Comparison of ENCODE assay signal across 1 cellular context in the genomic region with DNA sequence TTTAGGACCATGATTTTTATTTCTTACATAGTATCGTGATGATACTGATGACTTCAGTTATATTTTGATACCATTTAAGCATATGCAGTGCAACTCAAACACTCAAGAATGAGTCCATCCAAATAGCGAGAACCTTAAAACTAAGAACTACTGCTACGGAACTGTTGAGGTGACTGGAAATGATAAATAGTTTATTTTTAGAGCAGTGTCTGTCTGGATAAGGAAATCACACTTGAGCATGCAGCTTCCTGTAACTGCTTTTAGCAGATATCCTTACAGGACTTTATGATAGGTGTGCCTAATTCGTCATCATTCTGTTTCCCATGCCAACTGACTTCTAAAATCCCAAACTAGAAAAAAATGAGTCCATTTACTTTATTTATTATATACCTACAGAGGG.
TF ChIP-seq lines count a peak whose summit lies in the region.

No MANE protein-coding gene starts in this region.

TF ChIP-seq in K562, 482 proteins besides CTCF, POLR2A, EP300 and RAD21 (continued from another document and continues in another):
- TF ChIP-seq CHD7 (IDR thresholded peaks at IDR 0.05; ENCODE audit: low read depth, low read length) (no peak), ZNF253 (CRISPR knock-in tag; conservative IDR thresholded peaks at IDR 0.05) (no peak), STAT5A (IDR thresholded peaks at IDR 0.05; ENCODE audit: borderline replicate concordance, low read length) (peak; percentile 97), TAL1 (IDR thresholded peaks at IDR 0.05) (peak; percentile 98), CREBBP (IDR thresholded peaks at IDR 0.05; ENCODE audit: low read depth, low read length) (no peak), MYBL2 (IDR thresholded peaks at IDR 0.05; ENCODE audit: low read depth) (no peak; the same call in 1 of the 2 replicates), MYBL2 (CRISPR knock-in tag; IDR thresholded peaks at IDR 0.05; ENCODE audit: borderline replicate concordance) (no peak), FOS (IDR thresholded peaks at IDR 0.05; ENCODE audit: extremely low read depth, insufficient read length) (no peak), ZNF239 (CRISPR knock-in tag; IDR thresholded peaks at IDR 0.05) (no peak; the same call in 1 of the 2 replicates), PCBP1 (IDR thresholded peaks at IDR 0.05; ENCODE audit: low read depth, low read length, poor library complexity, severe bottlenecking) (no peak), RB1 (IDR thresholded peaks at IDR 0.05; ENCODE audit: low read depth) (no peak), POLR2B (IDR thresholded peaks at IDR 0.05; ENCODE audit: low read depth, partially characterized antibody) (peak; percentile 74), TBP (optimal IDR thresholded peaks at IDR 0.05; ENCODE audit: low read depth, low read length) (peak; percentile 70), HDAC3 (IDR thresholded peaks at IDR 0.05; ENCODE audit: borderline replicate concordance, partially characterized antibody) (peak; percentile 96), TRIM24 (IDR thresholded peaks at IDR 0.05) (peak; percentile 74 to 90), MYNN (IDR thresholded peaks at IDR 0.05) (peak; percentile 82), MYNN (CRISPR knock-in tag; IDR thresholded peaks at IDR 0.05) (no peak), ZKSCAN8 (CRISPR knock-in tag; IDR thresholded peaks at IDR 0.05) (no peak; the same call in 1 of the 2 replicates), POLR2G (IDR thresholded peaks at IDR 0.05; ENCODE audit: low read depth, low read length) (peak; percentile 62), CBFA2T2 (conservative IDR thresholded peaks at IDR 0.05) (peak; percentile 98), RBFOX2 (IDR thresholded peaks at IDR 0.05; ENCODE audit: low read depth, low read length) (peak; percentile 67), SUPT5H (IDR thresholded peaks at IDR 0.05) (peak; percentile 83), RBM34 (IDR thresholded peaks at IDR 0.05; ENCODE audit: borderline replicate concordance, insufficient read depth, low read length) (no peak), ZBTB17 (CRISPR knock-in tag; IDR thresholded peaks at IDR 0.05) (0 out of 2 replicates have a peak, but pooled peaks have one; percentile 47), LCOR (CRISPR knock-in tag; IDR thresholded peaks at IDR 0.05) (peak; percentile 74), NCOA1 (IDR thresholded peaks at IDR 0.05; ENCODE audit: low read depth) (peak; percentile 93), SMAD4 (CRISPR knock-in tag; conservative IDR thresholded peaks at IDR 0.05) (peak; percentile 98), GTF2E2 (tag; IDR thresholded peaks at IDR 0.05) (peak; percentile 78; the same call in 1 of the 2 replicates), FOXM1 (IDR thresholded peaks at IDR 0.05; ENCODE audit: low read depth) (peak; percentile 96), FOXM1 (CRISPR knock-in tag; IDR thresholded peaks at IDR 0.05; ENCODE audit: low read depth) (no peak)
- TF ChIP-seq, protein P1, sequence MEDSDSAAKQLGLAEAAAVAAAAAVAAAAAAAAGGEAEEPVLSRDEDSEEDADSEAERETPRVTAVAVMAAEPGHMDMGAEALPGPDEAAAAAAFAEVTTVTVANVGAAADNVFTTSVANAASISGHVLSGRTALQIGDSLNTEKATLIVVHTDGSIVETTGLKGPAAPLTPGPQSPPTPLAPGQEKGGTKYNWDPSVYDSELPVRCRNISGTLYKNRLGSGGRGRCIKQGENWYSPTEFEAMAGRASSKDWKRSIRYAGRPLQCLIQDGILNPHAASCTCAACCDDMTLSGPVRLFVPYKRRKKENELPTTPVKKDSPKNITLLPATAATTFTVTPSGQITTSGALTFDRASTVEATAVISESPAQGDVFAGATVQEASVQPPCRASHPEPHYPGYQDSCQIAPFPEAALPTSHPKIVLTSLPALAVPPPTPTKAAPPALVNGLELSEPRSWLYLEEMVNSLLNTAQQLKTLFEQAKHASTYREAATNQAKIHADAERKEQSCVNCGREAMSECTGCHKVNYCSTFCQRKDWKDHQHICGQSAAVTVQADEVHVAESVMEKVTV (CRISPR knock-in tag; IDR thresholded peaks at IDR 0.05): 0 out of 2 replicates have a peak, but pooled peaks have one; percentile 5
- TF ChIP-seq, protein P2, sequence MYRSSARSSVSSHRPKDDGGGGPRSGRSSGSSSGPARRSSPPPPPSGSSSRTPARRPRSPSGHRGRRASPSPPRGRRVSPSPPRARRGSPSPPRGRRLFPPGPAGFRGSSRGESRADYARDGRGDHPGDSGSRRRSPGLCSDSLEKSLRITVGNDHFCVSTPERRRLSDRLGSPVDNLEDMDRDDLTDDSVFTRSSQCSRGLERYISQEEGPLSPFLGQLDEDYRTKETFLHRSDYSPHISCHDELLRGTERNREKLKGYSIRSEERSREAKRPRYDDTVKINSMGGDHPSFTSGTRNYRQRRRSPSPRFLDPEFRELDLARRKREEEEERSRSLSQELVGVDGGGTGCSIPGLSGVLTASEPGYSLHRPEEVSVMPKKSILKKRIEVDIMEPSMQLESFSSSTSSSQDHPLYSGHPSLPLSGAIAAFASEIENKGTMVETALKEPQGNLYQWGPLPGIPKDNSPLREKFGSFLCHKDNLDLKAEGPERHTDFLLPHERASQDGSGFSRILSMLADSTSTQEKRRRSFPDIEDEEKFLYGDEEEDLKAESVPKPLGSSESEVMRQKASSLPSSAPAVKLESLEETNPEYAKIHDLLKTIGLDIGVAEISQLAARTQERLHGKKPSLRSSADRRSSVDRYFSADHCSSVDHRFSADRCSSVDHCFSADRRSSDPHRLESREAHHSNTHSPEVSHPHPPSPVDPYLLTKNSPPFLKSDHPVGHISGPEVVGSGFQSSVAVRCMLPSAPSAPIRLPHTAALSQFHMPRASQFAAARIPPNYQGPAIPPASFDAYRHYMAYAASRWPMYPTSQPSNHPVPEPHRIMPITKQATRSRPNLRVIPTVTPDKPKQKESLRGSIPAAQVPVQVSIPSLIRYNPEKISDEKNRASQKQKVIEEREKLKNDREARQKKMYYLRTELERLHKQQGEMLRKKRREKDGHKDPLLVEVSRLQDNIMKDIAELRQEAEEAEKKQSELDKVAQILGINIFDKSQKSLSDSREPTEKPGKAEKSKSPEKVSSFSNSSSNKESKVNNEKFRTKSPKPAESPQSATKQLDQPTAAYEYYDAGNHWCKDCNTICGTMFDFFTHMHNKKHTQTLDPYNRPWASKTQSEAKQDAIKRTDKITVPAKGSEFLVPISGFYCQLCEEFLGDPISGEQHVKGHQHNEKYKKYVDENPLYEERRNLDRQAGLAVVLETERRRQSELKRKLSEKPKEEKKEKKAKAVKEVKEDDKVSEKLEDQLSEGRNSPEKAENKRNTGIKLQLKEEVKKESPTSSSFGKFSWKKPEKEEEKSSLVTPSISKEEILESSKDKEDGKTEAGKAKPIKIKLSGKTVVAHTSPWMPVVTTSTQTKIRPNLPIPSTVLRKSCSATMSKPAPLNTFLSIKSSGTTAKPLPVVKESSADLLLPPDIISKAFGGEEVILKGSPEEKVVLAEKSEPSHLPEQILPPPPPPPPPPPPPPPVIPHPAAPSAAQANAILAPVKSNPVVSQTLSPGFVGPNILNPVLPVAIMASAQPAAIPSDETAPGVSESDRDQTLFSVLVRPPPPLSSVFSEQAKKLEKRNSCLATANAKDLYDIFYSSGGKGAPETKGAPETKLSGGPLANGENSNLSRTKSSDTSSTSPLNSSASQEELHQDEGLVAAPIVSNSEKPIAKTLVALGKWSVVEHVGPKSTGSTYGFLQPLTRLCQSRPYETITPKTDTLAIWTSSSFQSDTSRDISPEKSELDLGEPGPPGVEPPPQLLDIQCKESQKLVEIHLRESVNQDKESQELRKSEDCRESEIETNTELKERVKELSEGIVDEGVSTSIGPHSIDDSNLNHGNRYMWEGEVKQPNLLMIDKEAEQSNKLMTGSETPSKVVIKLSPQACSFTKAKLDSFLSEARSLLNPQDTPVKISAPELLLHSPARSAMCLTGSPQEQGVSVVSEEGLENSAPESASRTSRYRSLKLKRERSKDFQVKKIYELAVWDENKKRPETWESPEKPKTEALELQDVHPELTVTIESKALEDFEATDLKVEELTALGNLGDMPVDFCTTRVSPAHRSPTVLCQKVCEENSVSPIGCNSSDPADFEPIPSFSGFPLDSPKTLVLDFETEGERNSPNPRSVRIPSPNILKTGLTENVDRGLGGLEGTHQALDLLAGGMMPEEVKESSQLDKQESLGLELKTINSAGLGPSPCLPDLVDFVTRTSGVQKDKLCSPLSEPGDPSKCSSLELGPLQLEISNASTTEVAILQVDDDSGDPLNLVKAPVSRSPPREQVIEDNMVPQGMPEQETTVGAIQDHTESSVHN (IDR thresholded peaks at IDR 0.05; ENCODE audit: borderline replicate concordance in 1 of 2, low read depth in 1 of 2): peak in 1 of 2 experiments; percentile 68; a peak in 1 of 4 replicates
- TF ChIP-seq, protein P3, sequence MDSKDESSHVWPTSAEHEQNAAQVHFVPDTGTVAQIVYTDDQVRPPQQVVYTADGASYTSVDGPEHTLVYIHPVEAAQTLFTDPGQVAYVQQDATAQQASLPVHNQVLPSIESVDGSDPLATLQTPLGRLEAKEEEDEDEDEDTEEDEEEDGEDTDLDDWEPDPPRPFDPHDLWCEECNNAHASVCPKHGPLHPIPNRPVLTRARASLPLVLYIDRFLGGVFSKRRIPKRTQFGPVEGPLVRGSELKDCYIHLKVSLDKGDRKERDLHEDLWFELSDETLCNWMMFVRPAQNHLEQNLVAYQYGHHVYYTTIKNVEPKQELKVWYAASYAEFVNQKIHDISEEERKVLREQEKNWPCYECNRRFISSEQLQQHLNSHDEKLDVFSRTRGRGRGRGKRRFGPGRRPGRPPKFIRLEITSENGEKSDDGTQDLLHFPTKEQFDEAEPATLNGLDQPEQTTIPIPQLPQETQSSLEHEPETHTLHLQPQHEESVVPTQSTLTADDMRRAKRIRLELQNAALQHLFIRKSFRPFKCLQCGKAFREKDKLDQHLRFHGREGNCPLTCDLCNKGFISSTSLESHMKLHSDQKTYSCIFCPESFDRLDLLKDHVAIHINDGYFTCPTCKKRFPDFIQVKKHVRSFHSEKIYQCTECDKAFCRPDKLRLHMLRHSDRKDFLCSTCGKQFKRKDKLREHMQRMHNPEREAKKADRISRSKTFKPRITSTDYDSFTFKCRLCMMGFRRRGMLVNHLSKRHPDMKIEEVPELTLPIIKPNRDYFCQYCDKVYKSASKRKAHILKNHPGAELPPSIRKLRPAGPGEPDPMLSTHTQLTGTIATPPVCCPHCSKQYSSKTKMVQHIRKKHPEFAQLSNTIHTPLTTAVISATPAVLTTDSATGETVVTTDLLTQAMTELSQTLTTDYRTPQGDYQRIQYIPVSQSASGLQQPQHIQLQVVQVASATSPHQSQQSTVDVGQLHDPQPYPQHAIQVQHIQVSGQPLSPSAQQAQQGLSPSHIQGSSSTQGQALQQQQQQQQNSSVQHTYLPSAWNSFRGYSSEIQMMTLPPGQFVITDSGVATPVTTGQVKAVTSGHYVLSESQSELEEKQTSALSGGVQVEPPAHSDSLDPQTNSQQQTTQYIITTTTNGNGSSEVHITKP (IDR thresholded peaks at IDR 0.05; ENCODE audit: partially characterized antibody): no peak
